8 cellular contexts compared by ENCODE assay signal in the genomic region with DNA sequence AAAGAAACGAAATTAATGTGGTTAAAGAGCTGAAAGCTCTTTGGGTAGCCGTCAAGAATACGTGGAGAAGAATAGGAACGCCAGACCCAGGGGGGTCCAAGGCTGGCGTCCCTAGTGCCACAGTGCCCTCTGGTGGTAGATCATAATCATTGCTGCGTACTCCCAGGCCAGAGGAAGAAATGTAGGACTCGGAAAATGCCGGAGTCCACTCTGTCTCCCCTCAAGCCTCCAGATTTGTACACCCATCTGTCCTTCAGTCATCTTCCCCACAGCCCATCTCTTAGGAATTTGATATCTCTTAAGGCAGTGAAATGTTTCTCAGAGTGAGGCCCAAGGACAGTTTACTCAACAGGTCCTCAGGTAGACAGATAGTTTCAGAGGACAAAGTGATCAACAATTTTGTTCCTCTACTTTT. TPM values are rescaled to one million over a fixed set of nuclear protein-coding genes. Genes with fewer than 3 reads are reported as not detected.
DNase-seq lines count a peak whose midpoint lies in the region; ATAC-seq and TF ChIP-seq lines count a peak whose summit lies in the region.

No MANE protein-coding gene starts in this region.

- H3K4me2 ChIP-seq in IMR-90 (ENCODE audit: low read depth, low read length), result no peak overlapping the region
- peak overlapping the region; percentile 53 for H3K4me2 ChIP-seq in PC-9

- TF ChIP-seq RAD21 in IMR-90 (IDR thresholded peaks at IDR 0.05; ENCODE audit: low read length), result peak; percentile 99

- H3K4me3 ChIP-seq in IMR-90 (ENCODE audit: insufficient read depth, low read depth, low read length) (no peak overlapping the region), PC-9 (no peak overlapping the region), neutrophil (ENCODE audit: low read depth in 1 of 2, low read length in 1 of 2) (no peak overlapping the region), thyroid gland (replicated peaks in 1 of 3) (no peak overlapping the region)

- H2AK9ac ChIP-seq in IMR-90 (replicated peaks; ENCODE audit: low read depth, low read length, poor library complexity), result no peak overlapping the region

- H3K4ac ChIP-seq in IMR-90 (ENCODE audit: low read depth, low read length), result peak overlapping the region; percentile 79; the same call in 1 of the 2 replicates

- H3K79me2 ChIP-seq in PC-9 (ENCODE audit: low read depth), result no peaks in the 10 kb centered on the region

- TF ChIP-seq CTCF in GM10248 (IDR thresholded peaks at IDR 0.05; ENCODE audit: control extremely low read depth, extremely low read depth, low read depth, missing control alignments), result peak; percentile 80
- peak; percentile 96 for TF ChIP-seq CTCF in IMR-90 (conservative IDR thresholded peaks at IDR 0.05; ENCODE audit: low read depth, low read length)
- peak; percentile 99 for TF ChIP-seq CTCF in PC-9 (conservative IDR thresholded peaks at IDR 0.05)
- TF ChIP-seq CTCF in neutrophil (IDR thresholded peaks at IDR 0.05), result peak; percentile 89
- TF ChIP-seq CTCF in thyroid gland (IDR thresholded peaks at IDR 0.05), result peak; percentile 82 to 96 (median 88)

- WGBS in IMR-90 (ENCODE audit: extremely low coverage in 2 of 2, insufficient read length in 1 of 2), 2 experiments, result 0% methylated on average over 4 of the region's 8 CpGs; no CpG with 5 or more reads in 1 of the 2 experiments
- WGBS in thyroid gland, 2 donors, result 1 to 2% methylated on average over 8 of the region's 8 CpGs

- peak overlapping the region; percentile 73 for H2AFZ ChIP-seq in IMR-90 (replicated peaks; ENCODE audit: low read length, poor library complexity)
- peak overlapping the region; percentile 73 for H2AFZ ChIP-seq in PC-9

- H4K91ac ChIP-seq in IMR-90 (ENCODE audit: insufficient read depth, low read depth, low read length), result peak overlapping the region; percentile 93

- H3F3A ChIP-seq in PC-9 (ENCODE audit: insufficient read depth, low read depth), result peaks cover 41% of the 10 kb centered on the region

- peak overlapping the region; percentile 61; the same call in 1 of the 2 replicates for H4K5ac ChIP-seq in IMR-90 (ENCODE audit: low read depth, low read length)

- H2BK5ac ChIP-seq in IMR-90 (ENCODE audit: low read depth, low read length, poor library complexity, severe bottlenecking), result peak overlapping the region; percentile 74

- peak; percentile 84 for DNase-seq in GM10248 (ENCODE audit: extremely low spot score)
- DNase-seq in IMR-90, result peak; percentile 76
- DNase-seq in PC-9, result peak; percentile 48 to 79
- peak; percentile 53 for DNase-seq in activated T-cell treated with anti-CD3 and anti-CD28 coated beads, Interleukin-2, amount 50 U/mL, for 4 hours
- DNase-seq in fibroblast of peridontal ligament (ENCODE audit: extremely low read depth), result peak; percentile 81
- DNase-seq in thyroid gland, result peak; percentile 59 to 67

- H3K36me3 ChIP-seq in IMR-90 (ENCODE audit: control insufficient read depth, insufficient read depth, low read length) (no peaks in the 10 kb centered on the region), PC-9 (ENCODE audit: low read depth) (no peaks in the 10 kb centered on the region), neutrophil (no peaks in the 10 kb centered on the region), thyroid gland (no peaks in the 10 kb centered on the region)

- peaks cover 31% of the 10 kb centered on the region for H3K27me3 Mint-ChIP-seq in activated T-cell treated with anti-CD3 and anti-CD28 coated beads, Interleukin-2, amount 50 U/mL, for 4 hours (ENCODE audit: low read depth)

- POLR2A ChIA-PET in GM10248 (lab: Yijun Ruan, JAX), result no interaction called here
- POLR2A ChIA-PET in IMR-90 (lab: Charles Lee; ENCODE audit: unreplicated experiment), result interaction anchor here (0.9 to 1.0 kb wide), 2 partner anchors 84 to 297 kb away, joined by 3 read pairs; no protein-coding TSS in a partner anchor
- POLR2A ChIA-PET in PC-9 (lab: Charles Lee; ENCODE audit: unreplicated experiment), result interaction anchor here (0.5 kb wide), 1 partner anchor 186 kb away, joined by 3 read pairs; a partner anchor contains a TSS

- H3K27ac ChIP-seq in IMR-90 (ENCODE audit: insufficient read depth, low read length) (no peak overlapping the region), PC-9 (no peak overlapping the region), neutrophil (no peak overlapping the region), thyroid gland (no peak overlapping the region)

- H3K9me3 Mint-ChIP-seq in activated T-cell treated with anti-CD3 and anti-CD28 coated beads, Interleukin-2, amount 50 U/mL, for 4 hours, result no peaks in the 10 kb centered on the region

- H3K9me2 ChIP-seq in PC-9 (ENCODE audit: insufficient read depth), result no peaks in the 10 kb centered on the region

- H4K20me1 ChIP-seq in IMR-90 (ENCODE audit: insufficient read depth, low read length) (no peaks in the 10 kb centered on the region), PC-9 (ENCODE audit: insufficient read depth) (no peaks in the 10 kb centered on the region)

- peak overlapping the region; percentile 34; the same call in 1 of the 2 replicates for H3K23ac ChIP-seq in IMR-90 (ENCODE audit: low read depth, low read length)

- dilution Hi-C loops in IMR-90 (cut with HindIII; ENCODE audit: low sequenced_read_pairs, unreplicated experiment), result no loop called here

- intact Hi-C loops in IMR-90 (cut with micrococcal nuclease) (loop anchor here (1.0 to 10.0 kb wide), 6 partner anchors 90 to 780 kb away; no protein-coding TSS in a partner anchor), PC-9 (cut with micrococcal nuclease; ENCODE audit: unreplicated experiment) (loop anchor here (1.0 to 2.0 kb wide), 5 partner anchors 90 to 297 kb away; no protein-coding TSS in a partner anchor), thyroid gland (cut with DNase I) (no loop called here)

- no TSS peak for BruUV-seq in IMR-90 (replicated peaks; lab: Mats Ljungman, UMichigan)
- no TSS peak for BruUV-seq in PC-9 (replicated peaks; lab: Mats Ljungman, UMichigan)

- no peak overlapping the region for H3K4me3 Mint-ChIP-seq in activated T-cell treated with anti-CD3 and anti-CD28 coated beads, Interleukin-2, amount 50 U/mL, for 4 hours

- H3K4me1 ChIP-seq in IMR-90 (ENCODE audit: control insufficient read depth, insufficient read depth, low read length), result peaks cover 18% of the 10 kb centered on the region
- peaks cover 40% of the 10 kb centered on the region for H3K4me1 ChIP-seq in PC-9 (replicated peaks; ENCODE audit: insufficient read depth)
- no peaks in the 10 kb centered on the region for H3K4me1 ChIP-seq in neutrophil (ENCODE audit: control insufficient read depth in 1 of 2, insufficient read depth in 1 of 2, low read depth in 1 of 2, low read length in 1 of 2)
- peaks cover 3 to 13% of the 10 kb centered on the region in 2 donors for H3K4me1 ChIP-seq in thyroid gland

- H3K36me3 Mint-ChIP-seq in activated T-cell treated with anti-CD3 and anti-CD28 coated beads, Interleukin-2, amount 50 U/mL, for 4 hours (ENCODE audit: insufficient read depth), result no peaks in the 10 kb centered on the region

- H3K14ac ChIP-seq in IMR-90 (replicated peaks; ENCODE audit: low read depth, low read length), result no peak overlapping the region; the same call in 1 of the 2 replicates

- H3K9me3 ChIP-seq in IMR-90 (ENCODE audit: control insufficient read depth, insufficient read depth, low read length), result no peaks in the 10 kb centered on the region
- no peaks in the 10 kb centered on the region for H3K9me3 ChIP-seq in PC-9 (ENCODE audit: insufficient read depth, low read depth)
- H3K9me3 ChIP-seq in neutrophil, result no peaks in the 10 kb centered on the region
- H3K9me3 ChIP-seq in thyroid gland, result no peaks in the 10 kb centered on the region

- H3K18ac ChIP-seq in IMR-90 (ENCODE audit: low read depth, low read length), result peak overlapping the region; percentile 59; the same call in 1 of the 2 replicates

- H3K56ac ChIP-seq in IMR-90 (ENCODE audit: extremely low read depth, insufficient read depth, low read length), result peak overlapping the region; percentile 62; the same call in 1 of the 2 replicates

- H4K8ac ChIP-seq in IMR-90 (ENCODE audit: low read depth in 2 of 2, low read length in 2 of 2), result peak overlapping the region in 1 of 2 experiments; percentile 84; a peak in 3 of 4 replicates

- CTCF ChIA-PET in GM10248 (lab: Yijun Ruan, JAX) (interaction anchor here (0.9 to 6.4 kb wide), 25 partner anchors 10 to 316 kb away, joined by 3 to 49 read pairs (median 6); no protein-coding TSS in a partner anchor), IMR-90 (lab: Yijun Ruan, JAX) (interaction anchor here (0.5 to 3.7 kb wide), 14 partner anchors 76 to 328 kb away, joined by 3 to 17 read pairs (median 4); no protein-coding TSS in a partner anchor), PC-9 (lab: Charles Lee) (interaction anchor here (0.6 to 2.2 kb wide), 16 partner anchors 10 to 1676 kb away, joined by 3 to 21 read pairs (median 4); no protein-coding TSS in a partner anchor)

- peaks cover 1% of the 10 kb centered on the region for H3K4me1 Mint-ChIP-seq in activated T-cell treated with anti-CD3 and anti-CD28 coated beads, Interleukin-2, amount 50 U/mL, for 4 hours (ENCODE audit: low read depth)

- peak overlapping the region; percentile 98 for H2BK20ac ChIP-seq in IMR-90 (ENCODE audit: low read depth, low read length)

- H2AK5ac ChIP-seq in IMR-90 (ENCODE audit: low read depth, low read length), result peak overlapping the region; percentile 52; the same call in 1 of the 2 replicates

- peak overlapping the region; percentile 43; the same call in 1 of the 3 replicates for H2BK15ac ChIP-seq in IMR-90 (ENCODE audit: low read depth, low read length)

- H3K9ac ChIP-seq in IMR-90 (ENCODE audit: low read depth, low read length), result peak overlapping the region; percentile 26; the same call in 1 of the 2 replicates

- H3K9me1 ChIP-seq in IMR-90 (ENCODE audit: insufficient read depth, low read length), result peaks cover 18% of the 10 kb centered on the region

- TF ChIP-seq POLR2A in IMR-90 (IDR thresholded peaks at IDR 0.05; ENCODE audit: low read depth, low read length) (peak; percentile 44; the same call in 1 of the 2 replicates), thyroid gland (IDR thresholded peaks at IDR 0.05) (no peak)

- ATAC-seq in IMR-90 (ENCODE audit: low read depth), result peak; percentile 56
- ATAC-seq in activated T-cell treated with anti-CD3 and anti-CD28 coated beads, Interleukin-2, amount 50 U/mL, for 4 hours, result peak; percentile 82
- ATAC-seq in HG03095 (IDR thresholded peaks at IDR 0.05; ENCODE audit: unreplicated experiment), result no peak

- peaks cover 0 to 6% of the 10 kb centered on the region in 2 experiments; a peak in 1 of 4 replicates for H3K79me1 ChIP-seq in IMR-90 (ENCODE audit: low read depth in 1 of 2, low read length in 2 of 2)

- in situ Hi-C loops in IMR-90 (cut with MboI; ENCODE audit: low sequenced_read_pairs), result loop anchor here (5.0 to 25.0 kb wide), 2 partner anchors 298 to 823 kb away; no protein-coding TSS in a partner anchor

- no peaks in the 10 kb centered on the region for H3K27me3 ChIP-seq in IMR-90 (ENCODE audit: control insufficient read depth, insufficient read depth, low read length)
- H3K27me3 ChIP-seq in PC-9 (ENCODE audit: insufficient read depth, low read depth), result no peaks in the 10 kb centered on the region
- H3K27me3 ChIP-seq in neutrophil, result peaks cover 17% of the 10 kb centered on the region
- H3K27me3 ChIP-seq in thyroid gland, result no peaks in the 10 kb centered on the region

- peak overlapping the region; percentile 95 for H2BK120ac ChIP-seq in IMR-90 (ENCODE audit: low read depth, low read length)

RNA-seq across cellular contexts. Expression of a gene that starts 25.4 kb away (rescaled TPM):
- total RNA-seq in IMR-90 (2012; rRNA removed) (under 0.01 TPM in 2 replicates), PC-9 (2021) (86.5 and 89.9 TPM in 2 replicates), thyroid gland (100 to 1,000 TPM in 1 of 4 donors, 10 to 100 TPM in 1, 1 to 10 TPM in 2; 4.0 to 325 (median 14.1) TPM)
- polyA plus RNA-seq in IMR-90 (2012; rRNA removed), result 0.10 TPM in 2 replicates
- polyA plus RNA-seq in IMR-90 (2012; cell fraction: cytosol; rRNA removed), result 0.05 and 0.07 TPM in 2 replicates
- polyA plus RNA-seq in IMR-90 (2012; cell fraction: nucleus; rRNA removed; ENCODE audit: low replicate concordance), result 0.05 and 0.15 TPM in 2 replicates
- not detected for total RNA-seq in activated T-cell treated with anti-CD3 and anti-CD28 coated beads, Interleukin-2, amount 50 U/mL, for 4 hours

RNA-seq across cellular contexts. Expression of a gene that starts 56.8 kb away (rescaled TPM):
- total RNA-seq in IMR-90 (2012; rRNA removed) (79.6 and 86.7 TPM in 2 replicates), PC-9 (2021) (144 and 165 TPM in 2 replicates), thyroid gland (100 to 1,000 TPM; 131 to 185 (median 150) TPM)
- 136 and 138 TPM in 2 replicates for polyA plus RNA-seq in IMR-90 (2012; rRNA removed)
- 105 and 167 TPM in 2 replicates for polyA plus RNA-seq in IMR-90 (2012; cell fraction: cytosol; rRNA removed)
- polyA plus RNA-seq in IMR-90 (2012; cell fraction: nucleus; rRNA removed; ENCODE audit: low replicate concordance), result 102 and 107 TPM in 2 replicates
- total RNA-seq in activated T-cell treated with anti-CD3 and anti-CD28 coated beads, Interleukin-2, amount 50 U/mL, for 4 hours, result 10 to 100 TPM; 28.0 to 34.5 (median 33.0) TPM
